In genomic region chr22:30208631-30209603, GRCh38 we compare ENCODE assay signal across 1 cellular context.
A peak's percentile ranks its signal among the peaks of the same experiment; 100 is the strongest.
TF ChIP-seq lines count a peak whose summit lies in the region.

No MANE protein-coding gene starts in this region.

TF ChIP-seq in HepG2, 621 proteins besides CTCF, POLR2A, EP300 and RAD21 (continued from another document and continues in another):
- no peak for TF ChIP-seq ZNF800 (CRISPR knock-in tag; IDR thresholded peaks at IDR 0.05)
- TF ChIP-seq, protein P1, sequence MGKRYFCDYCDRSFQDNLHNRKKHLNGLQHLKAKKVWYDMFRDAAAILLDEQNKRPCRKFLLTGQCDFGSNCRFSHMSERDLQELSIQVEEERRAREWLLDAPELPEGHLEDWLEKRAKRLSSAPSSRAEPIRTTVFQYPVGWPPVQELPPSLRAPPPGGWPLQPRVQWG (CRISPR knock-in tag; IDR thresholded peaks at IDR 0.05; ENCODE audit: borderline replicate concordance, low read depth): no peak
- peak; percentile 56; the same call in 1 of the 2 replicates for TF ChIP-seq MLXIP (CRISPR knock-in tag; IDR thresholded peaks at IDR 0.05; ENCODE audit: borderline replicate concordance)
- TF ChIP-seq GABPA (IDR thresholded peaks at IDR 0.05; ENCODE audit: low read depth, low read length): no peak
- peak; percentile 29; the same call in 1 of the 2 replicates for TF ChIP-seq GABPA (CRISPR knock-in tag; IDR thresholded peaks at IDR 0.05; ENCODE audit: low read depth)
- no peak for TF ChIP-seq TBX2 (CRISPR knock-in tag; IDR thresholded peaks at IDR 0.05; ENCODE audit: borderline replicate concordance)
- TF ChIP-seq ZNF577 (CRISPR knock-in tag; IDR thresholded peaks at IDR 0.05; ENCODE audit: borderline replicate concordance, low read depth): no peak
- TF ChIP-seq, protein P2, sequence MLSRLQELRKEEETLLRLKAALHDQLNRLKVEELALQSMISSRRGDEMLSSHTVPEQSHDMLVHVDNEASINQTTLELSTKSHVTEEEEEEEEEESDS (CRISPR knock-in tag; IDR thresholded peaks at IDR 0.05; ENCODE audit: borderline replicate concordance): no peak
- peak; percentile 84 for TF ChIP-seq MLX (CRISPR knock-in tag; IDR thresholded peaks at IDR 0.05)
- no peak for TF ChIP-seq ZNF629 (CRISPR knock-in tag; conservative IDR thresholded peaks at IDR 0.05)
- TF ChIP-seq, protein P3, sequence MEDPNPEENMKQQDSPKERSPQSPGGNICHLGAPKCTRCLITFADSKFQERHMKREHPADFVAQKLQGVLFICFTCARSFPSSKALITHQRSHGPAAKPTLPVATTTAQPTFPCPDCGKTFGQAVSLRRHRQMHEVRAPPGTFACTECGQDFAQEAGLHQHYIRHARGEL (CRISPR knock-in tag; IDR thresholded peaks at IDR 0.05): 0 out of 2 replicates have a peak, but pooled peaks have one; percentile 16
- no peak for TF ChIP-seq MBD4 (IDR thresholded peaks at IDR 0.05; ENCODE audit: borderline replicate concordance, low read length)
- TF ChIP-seq PTBP1 (IDR thresholded peaks at IDR 0.05; ENCODE audit: low read depth, low read length, poor library complexity, severe bottlenecking): no peak
- no peak for TF ChIP-seq REXO4 (CRISPR knock-in tag; IDR thresholded peaks at IDR 0.05; ENCODE audit: borderline replicate concordance)
- TF ChIP-seq KDM1A (CRISPR knock-in tag; IDR thresholded peaks at IDR 0.05): no peak
- no peak for TF ChIP-seq CENPX (CRISPR knock-in tag; IDR thresholded peaks at IDR 0.05)
- TF ChIP-seq PBX3 (CRISPR knock-in tag; IDR thresholded peaks at IDR 0.05; ENCODE audit: borderline replicate concordance): no peak
- TF ChIP-seq ZMAT3 (CRISPR knock-in tag; conservative IDR thresholded peaks at IDR 0.05): no peak
- no peak for TF ChIP-seq SP140L (CRISPR knock-in tag; IDR thresholded peaks at IDR 0.05; ENCODE audit: borderline replicate concordance)
- no peak for TF ChIP-seq PHB2 (IDR thresholded peaks at IDR 0.05; ENCODE audit: partially characterized antibody)
- no peak for TF ChIP-seq MIXL1 (CRISPR knock-in tag; IDR thresholded peaks at IDR 0.05)
- TF ChIP-seq PRDM15 (CRISPR knock-in tag; IDR thresholded peaks at IDR 0.05): peak; percentile 81
- TF ChIP-seq MEF2D (CRISPR knock-in tag; IDR thresholded peaks at IDR 0.05): no peak
- TF ChIP-seq DDIT3 (CRISPR knock-in tag; IDR thresholded peaks at IDR 0.05): no peak
- TF ChIP-seq MED13 (CRISPR knock-in tag; IDR thresholded peaks at IDR 0.05): no peak
- TF ChIP-seq ZNF12 (CRISPR knock-in tag; IDR thresholded peaks at IDR 0.05): no peak
- TF ChIP-seq HNRNPK (IDR thresholded peaks at IDR 0.05; ENCODE audit: low read depth, low read length, poor library complexity, severe bottlenecking): no peak
- no peak for TF ChIP-seq SMAD3 (CRISPR knock-in tag; IDR thresholded peaks at IDR 0.05)
- no peak for TF ChIP-seq SRSF4 (IDR thresholded peaks at IDR 0.05; ENCODE audit: low read depth, low read length, poor library complexity, severe bottlenecking)
- no peak for TF ChIP-seq SMAD1 (CRISPR knock-in tag; IDR thresholded peaks at IDR 0.05; ENCODE audit: borderline replicate concordance, low read depth)
- no peak for TF ChIP-seq POLR2AphosphoS5 (IDR thresholded peaks at IDR 0.05; ENCODE audit: low read depth, low read length)
- TF ChIP-seq RERE (CRISPR knock-in tag; IDR thresholded peaks at IDR 0.05; ENCODE audit: low read depth): peak; percentile 28; the same call in 1 of the 2 replicates
- no peak for TF ChIP-seq ZNF142 (CRISPR knock-in tag; IDR thresholded peaks at IDR 0.05)
